Comparison of ENCODE assay signal across 8 cellular contexts in the genomic region with DNA sequence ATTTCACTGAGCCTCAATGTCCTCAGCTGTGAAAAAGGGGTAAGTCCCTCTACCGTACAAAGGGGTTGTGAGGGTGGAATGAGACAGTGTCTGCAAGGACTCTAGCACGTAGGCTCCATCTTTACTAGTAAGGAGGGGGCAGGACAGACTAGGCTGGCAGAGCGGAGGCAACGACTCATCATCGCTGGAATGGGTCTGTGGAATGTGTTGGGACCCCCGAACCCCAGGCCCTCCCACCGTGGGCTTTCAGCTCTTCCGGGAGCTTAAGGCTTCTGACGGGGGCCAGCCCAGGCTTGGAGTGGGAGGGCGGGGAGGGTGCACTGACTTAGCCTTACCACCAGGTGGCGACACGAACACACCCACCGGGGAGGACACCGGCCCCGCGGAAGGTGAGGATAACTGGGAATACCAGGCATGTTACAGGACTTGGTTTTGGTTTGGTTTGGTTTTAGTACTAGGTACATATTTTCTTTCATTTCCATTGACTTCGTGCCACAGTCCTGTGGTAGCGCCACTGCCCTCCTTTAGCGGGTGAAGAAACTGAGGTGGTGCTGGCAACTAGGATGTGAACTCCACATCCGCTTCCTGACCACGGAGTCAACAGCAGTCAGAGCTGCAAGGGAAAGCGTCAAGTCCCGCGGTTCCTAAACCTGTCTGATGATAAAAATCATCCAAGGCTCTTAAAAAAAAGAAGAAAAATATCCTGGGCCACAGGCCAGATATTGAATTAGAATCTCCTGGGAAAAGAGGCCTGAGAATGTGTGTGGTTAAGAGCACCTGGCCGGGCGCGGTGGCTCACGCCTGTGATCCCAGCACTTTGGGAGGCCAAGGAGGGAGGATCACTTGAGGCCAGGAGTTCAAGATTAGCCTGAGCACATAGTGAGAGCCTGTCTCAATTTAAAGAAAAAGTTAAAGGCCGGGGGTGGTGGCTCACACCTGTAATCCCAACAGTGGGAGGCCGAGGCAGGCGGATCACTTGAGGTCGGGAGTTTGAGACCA. TPM values are rescaled to one million over a fixed set of nuclear protein-coding genes. Genes with fewer than 3 reads are reported as not detected.
A peak's percentile ranks its signal among the peaks of the same experiment; 100 is the strongest.
DNase-seq lines count a peak whose midpoint lies in the region; ATAC-seq and TF ChIP-seq lines count a peak whose summit lies in the region.

No MANE protein-coding gene starts in this region.

- H3K27ac ChIP-seq in Karpas-422 (ENCODE audit: low read length) (no peak overlapping the region), SK-N-MC (no peak overlapping the region)

- H3K27ac Mint-ChIP-seq in activated naive CD4-positive, alpha-beta T cell treated with anti-CD3 and anti-CD28 coated beads, Interleukin-2, amount 50 U/mL, for 72 hours, result peak overlapping the region in 1 of 2 donors; percentile 86
- H3K27ac Mint-ChIP-seq in progenitor cell of endocrine pancreas (no peak overlapping the region), type B pancreatic cell (no peak overlapping the region)

- H3K9me3 ChIP-seq in Karpas-422 (ENCODE audit: low read length), result no peaks in the 10 kb centered on the region
- no peaks in the 10 kb centered on the region for H3K9me3 ChIP-seq in SK-N-MC (ENCODE audit: low read depth, low read length)

- H3K9me2 ChIP-seq in Karpas-422 (replicated peaks; ENCODE audit: insufficient read depth, low read length), result no peaks in the 10 kb centered on the region

- peak; percentile 92 for ATAC-seq in activated naive CD4-positive, alpha-beta T cell treated with anti-CD3 and anti-CD28 coated beads, Interleukin-2, amount 50 U/mL, for 72 hours
- ATAC-seq in Right ventricle myocardium superior (ENCODE audit: poor library complexity) (peak; percentile 95), HG02981 (IDR thresholded peaks at IDR 0.05; ENCODE audit: unreplicated experiment) (no peak)

- H3K4me3 Mint-ChIP-seq in progenitor cell of endocrine pancreas (ENCODE audit: low read depth) (no peak overlapping the region), type B pancreatic cell (no peak overlapping the region)

- H3K9ac ChIP-seq in Karpas-422 (ENCODE audit: low read length) (no peak overlapping the region), SK-N-MC (ENCODE audit: insufficient read length) (no peak overlapping the region)

- DNase-seq in GM12864 (ENCODE audit: low read depth) (peak; percentile 12), Karpas-422 (peak; percentile 79), SK-N-MC (ENCODE audit: low read depth, low spot score) (peak; percentile 1), Right ventricle myocardium superior (peak; percentile 82), progenitor cell of endocrine pancreas (ENCODE audit: low spot score, unreplicated experiment) (peak; percentile 81), type B pancreatic cell (ENCODE audit: extremely low spot score, unreplicated experiment) (peak; percentile 80)
- DNase-seq in activated naive CD4-positive, alpha-beta T cell treated with anti-CD3 and anti-CD28 coated beads, Interleukin-2, amount 50 U/mL, for 72 hours (ENCODE audit: low spot score in 2 of 2), result peak; percentile 74 to 83

- intact Hi-C loops in Right ventricle myocardium superior (cut with DNase I), result loop anchor here (2.0 kb wide), 1 partner anchor 214 kb away; a partner anchor contains a TSS

- no peaks in the 10 kb centered on the region for H4K20me1 ChIP-seq in Karpas-422 (ENCODE audit: insufficient read depth, low read depth, low read length)

- TF ChIP-seq CTCF in GM12864 (IDR thresholded peaks at IDR 0.05; ENCODE audit: low read depth, low read length, missing control alignments), result peak; percentile 98
- TF ChIP-seq CTCF in progenitor cell of endocrine pancreas (IDR thresholded peaks at IDR 0.05; ENCODE audit: unreplicated experiment), result peak; percentile 98
- peak; percentile 99 for TF ChIP-seq CTCF in type B pancreatic cell (conservative IDR thresholded peaks at IDR 0.05)

- H3K9me3 Mint-ChIP-seq in activated naive CD4-positive, alpha-beta T cell treated with anti-CD3 and anti-CD28 coated beads, Interleukin-2, amount 50 U/mL, for 72 hours, result no peaks in the 10 kb centered on the region
- H3K9me3 Mint-ChIP-seq in progenitor cell of endocrine pancreas (ENCODE audit: low read depth) (no peaks in the 10 kb centered on the region), type B pancreatic cell (no peaks in the 10 kb centered on the region)

- H3K4me1 ChIP-seq in Karpas-422 (ENCODE audit: low read length), result peaks cover 3% of the 10 kb centered on the region; the same call in 1 of the 2 replicates

- no peaks in the 10 kb centered on the region for H3K36me3 Mint-ChIP-seq in activated naive CD4-positive, alpha-beta T cell treated with anti-CD3 and anti-CD28 coated beads, Interleukin-2, amount 50 U/mL, for 72 hours
- H3K36me3 Mint-ChIP-seq in progenitor cell of endocrine pancreas (ENCODE audit: insufficient read depth) (no peaks in the 10 kb centered on the region), type B pancreatic cell (no peaks in the 10 kb centered on the region)

- no peaks in the 10 kb centered on the region for H3K27me3 ChIP-seq in Karpas-422 (ENCODE audit: low read length)

- no peak overlapping the region for H3K4me2 ChIP-seq in Karpas-422 (ENCODE audit: low read depth, low read length, poor library complexity, severe bottlenecking)

- peak overlapping the region; percentile 84; the same call in 1 of the 2 replicates for H2AFZ ChIP-seq in Karpas-422 (ENCODE audit: low read length)

- H3K27me3 Mint-ChIP-seq in progenitor cell of endocrine pancreas (peaks cover 15% of the 10 kb centered on the region), type B pancreatic cell (peaks cover 5% of the 10 kb centered on the region)

- H3K4me3 ChIP-seq in GM12864 (ENCODE audit: low read depth, low read length), result peak overlapping the region; percentile 47
- H3K4me3 ChIP-seq in Karpas-422 (ENCODE audit: low read length), result no peak overlapping the region
- H3K4me3 ChIP-seq in SK-N-MC, result no peak overlapping the region

- H3K79me2 ChIP-seq in Karpas-422 (ENCODE audit: low read length), result no peaks in the 10 kb centered on the region

- H3K4me1 Mint-ChIP-seq in progenitor cell of endocrine pancreas (ENCODE audit: low read depth) (no peaks in the 10 kb centered on the region), type B pancreatic cell (ENCODE audit: unreplicated experiment) (no peaks in the 10 kb centered on the region)

- H3K36me3 ChIP-seq in Karpas-422 (ENCODE audit: insufficient read depth, low read length) (no peaks in the 10 kb centered on the region), SK-N-MC (ENCODE audit: insufficient read depth, low read length) (no peaks in the 10 kb centered on the region)

RNA-seq across cellular contexts. Expression of a gene that starts 10.3 kb away (rescaled TPM):
- not detected in 2 replicates for total RNA-seq in Karpas-422 (2014; rRNA removed; shearing (Covaris generic); ENCODE audit: low replicate concordance)
- not detected for total RNA-seq in activated naive CD4-positive, alpha-beta T cell treated with anti-CD3 and anti-CD28 coated beads, Interleukin-2, amount 50 U/mL, for 72 hours
- not detected for total RNA-seq in Right ventricle myocardium superior
- 0.22 TPM in 2 replicates for total RNA-seq in progenitor cell of endocrine pancreas
- 0.14 TPM in 1 of 2 replicates, not detected in the other for total RNA-seq in type B pancreatic cell (ENCODE audit: low replicate concordance)

RNA-seq across cellular contexts. Expression of a gene that starts 26.1 kb away (rescaled TPM):
- not detected in 2 replicates for total RNA-seq in Karpas-422 (2014; rRNA removed; shearing (Covaris generic); ENCODE audit: low replicate concordance)
- total RNA-seq in activated naive CD4-positive, alpha-beta T cell treated with anti-CD3 and anti-CD28 coated beads, Interleukin-2, amount 50 U/mL, for 72 hours, result 1 to 10 TPM; 1.5 to 2.4 TPM
- total RNA-seq in Right ventricle myocardium superior (25.4 TPM), progenitor cell of endocrine pancreas (42.5 and 43.4 TPM in 2 replicates), type B pancreatic cell (ENCODE audit: low replicate concordance) (49.8 and 109 TPM in 2 replicates)

RNA-seq across cellular contexts. Expression of a gene that starts 54.8 kb away (rescaled TPM):
- total RNA-seq in Karpas-422 (2014; rRNA removed; shearing (Covaris generic); ENCODE audit: low replicate concordance), result 3,423 and 3,839 TPM in 2 replicates
- total RNA-seq in activated naive CD4-positive, alpha-beta T cell treated with anti-CD3 and anti-CD28 coated beads, Interleukin-2, amount 50 U/mL, for 72 hours, result 1,000 to 10,000 TPM; 1,700 to 2,159 TPM
- total RNA-seq in Right ventricle myocardium superior (535 TPM), progenitor cell of endocrine pancreas (1,416 and 1,451 TPM in 2 replicates), type B pancreatic cell (ENCODE audit: low replicate concordance) (1,788 and 1,808 TPM in 2 replicates)

Comparison
In these comparisons a context has a peak if more than half of its experiments do, and no peak if none do; other contexts are left out.
1. DNase-seq: peak in every context shown above with its lines; median percentile 82 in Right ventricle myocardium superior; 81 in progenitor cell of endocrine pancreas; 80 in type B pancreatic cell; 79 in Karpas-422; 78 in activated naive CD4-positive, alpha-beta T cell treated with anti-CD3 and anti-CD28 coated beads, Interleukin-2, amount 50 U/mL, for 72 hours; 12 in GM12864; 1 in SK-N-MC.